In genomic region chr2:181376999-181377398, GRCh38 we compare ENCODE assay signal across 22 cellular contexts.
"Had no signal": no experiment of that assay in that cellular context is flagged by ENCODE, and none has a peak within 500 bp of the region (broad histone marks: within the 10 kb centered on the region; RNA-seq: fewer than 3 reads in every experiment).

No MANE protein-coding gene starts in this region.

- ATAC-seq: gastrocnemius medialis; left colon; left ventricle myocardium superior; right lobe of liver; stimulated activated effector memory CD8-positive, alpha-beta T cell treated with anti-CD3 and anti-CD28 coated beads, Interleukin-12 subunit alpha, Interleukin-12 subunit beta, amount 100 ng/mL, for 72 hours; stimulated activated naive CD8-positive, alpha-beta T cell treated with anti-CD3 and anti-CD28 coated beads, Interleukin-15, Interleukin-2, amounts not matched to agents 100 U/mL and 50 U/mL, for 24 hours had no signal

- H3K79me2 ChIP-seq: hepatocyte, parathyroid adenoma had no signal

- H2AFZ ChIP-seq: hepatocyte, parathyroid adenoma had no signal

- H3K4me3 ChIP-seq: coronary artery, gastrocnemius medialis, hepatocyte, lung, prostate gland, right lobe of liver, suprapubic skin, thyroid gland had no signal

- H3K4me3 Mint-ChIP-seq: endodermal cell; naive B cell; nephron progenitor cell; stimulated activated effector memory CD8-positive, alpha-beta T cell treated with anti-CD3 and anti-CD28 coated beads, Interleukin-12 subunit alpha, Interleukin-12 subunit beta, amount 100 ng/mL, for 72 hours; type B pancreatic cell had no signal

- H3K27me3 Mint-ChIP-seq: naive B cell had no signal

- H3K9me3 ChIP-seq: gastrocnemius medialis, prostate gland, right lobe of liver, suprapubic skin, thyroid gland had no signal

- H3K9me3 Mint-ChIP-seq: endodermal cell; nephron progenitor cell; stimulated activated effector memory CD8-positive, alpha-beta T cell treated with anti-CD3 and anti-CD28 coated beads, Interleukin-12 subunit alpha, Interleukin-12 subunit beta, amount 100 ng/mL, for 72 hours; type B pancreatic cell had no signal

- H3K36me3 ChIP-seq: gastrocnemius medialis, prostate gland, right lobe of liver, suprapubic skin, thyroid gland had no signal

- FAIRE-seq: urothelium cell line had no signal

- H3K4me1 ChIP-seq: gastrocnemius medialis, parathyroid adenoma, prostate gland, right lobe of liver, suprapubic skin, thyroid gland had no signal

- H3K27ac ChIP-seq: coronary artery, gastrocnemius medialis, hepatocyte, parathyroid adenoma, prostate gland, right lobe of liver, suprapubic skin, thyroid gland had no signal

- H3K27me3 ChIP-seq: gastrocnemius medialis, hepatocyte, right lobe of liver, suprapubic skin, thyroid gland had no signal

- H3K4me2 ChIP-seq: hepatocyte had no signal

- H3K36me3 Mint-ChIP-seq: naive B cell; stimulated activated effector memory CD8-positive, alpha-beta T cell treated with anti-CD3 and anti-CD28 coated beads, Interleukin-12 subunit alpha, Interleukin-12 subunit beta, amount 100 ng/mL, for 72 hours; type B pancreatic cell had no signal

- DNase-seq: effector CD4-positive, alpha-beta T cell; endodermal cell; gastrocnemius medialis; left colon; left ventricle myocardium superior; mesenchymal stem cell; naive B cell; nephron progenitor cell; right lobe of liver; stimulated activated CD4-positive, alpha-beta T cell treated with anti-CD3 and anti-CD28 coated beads, Interleukin-4, amount 100 ng/mL, for 1 hour; stimulated activated CD8-positive, alpha-beta memory T cell treated with anti-CD3 and anti-CD28 coated beads, Interleukin-4, amount 100 ng/mL, for 48 hours; stimulated activated naive CD8-positive, alpha-beta T cell treated with anti-CD3 and anti-CD28 coated beads, Interleukin-15, Interleukin-2, amounts not matched to agents 100 U/mL and 50 U/mL, for 24 hours; thyroid gland had no signal

- H3K4me1 Mint-ChIP-seq: endodermal cell had no signal

- H3K27ac Mint-ChIP-seq: endodermal cell; nephron progenitor cell; stimulated activated effector memory CD8-positive, alpha-beta T cell treated with anti-CD3 and anti-CD28 coated beads, Interleukin-12 subunit alpha, Interleukin-12 subunit beta, amount 100 ng/mL, for 72 hours; type B pancreatic cell had no signal

- H3K9ac ChIP-seq: parathyroid adenoma had no signal
